ENCODE assay signal across 1 cellular context in the genomic region with DNA sequence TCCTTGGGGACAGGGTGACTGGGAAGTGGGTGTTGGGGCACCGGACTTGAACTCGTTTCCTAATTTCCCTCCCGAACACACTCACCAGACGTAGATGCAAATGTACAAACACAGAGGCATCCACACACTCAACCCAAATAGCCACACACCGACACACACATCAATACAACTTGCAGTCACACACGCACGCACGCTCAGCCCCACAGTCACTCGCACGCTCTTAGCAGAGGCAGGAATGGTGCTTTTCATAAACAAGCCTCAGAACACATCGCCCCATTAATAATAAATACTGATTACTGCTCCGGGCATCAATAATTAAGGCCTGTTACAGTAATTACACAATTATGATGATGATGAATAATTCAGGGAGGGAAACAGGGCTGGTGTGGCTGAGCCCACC.
A peak's percentile ranks its signal among the peaks of the same experiment; 100 is the strongest.
TF ChIP-seq lines count a peak whose summit lies in the region.

No MANE protein-coding gene starts in this region.

TF ChIP-seq in K562, 482 proteins besides CTCF, POLR2A, EP300 and RAD21:
- TF ChIP-seq SMC3 (conservative IDR thresholded peaks at IDR 0.05; ENCODE audit: insufficient read depth, low read depth, low read length) = no peak
- TF ChIP-seq ZNF316 (IDR thresholded peaks at IDR 0.05) = 0 out of 2 replicates have a peak, but pooled peaks have one; percentile 3
